Comparison of ENCODE assay signal across 1 cellular context in genomic region chr18:46334200-46334553, GRCh38.
TF ChIP-seq lines count a peak whose summit lies in the region.

No MANE protein-coding gene starts in this region.

TF ChIP-seq in liver, 16 proteins besides CTCF, POLR2A, EP300 and RAD21 (continued from another document):
- TF ChIP-seq ZBTB33 (IDR thresholded peaks at IDR 0.05) (no peak), GABPA (IDR thresholded peaks at IDR 0.05 in 1 of 2, conservative IDR thresholded peaks at IDR 0.05 in 1 of 2) (no peak), NR2F2 (IDR thresholded peaks at IDR 0.05) (no peak), ATF3 (IDR thresholded peaks at IDR 0.05) (no peak), JUND (IDR thresholded peaks at IDR 0.05) (no peak), FOXA2 (IDR thresholded peaks at IDR 0.05) (no peak)
